Comparison of ENCODE assay signal across 26 cellular contexts in the genomic region with DNA sequence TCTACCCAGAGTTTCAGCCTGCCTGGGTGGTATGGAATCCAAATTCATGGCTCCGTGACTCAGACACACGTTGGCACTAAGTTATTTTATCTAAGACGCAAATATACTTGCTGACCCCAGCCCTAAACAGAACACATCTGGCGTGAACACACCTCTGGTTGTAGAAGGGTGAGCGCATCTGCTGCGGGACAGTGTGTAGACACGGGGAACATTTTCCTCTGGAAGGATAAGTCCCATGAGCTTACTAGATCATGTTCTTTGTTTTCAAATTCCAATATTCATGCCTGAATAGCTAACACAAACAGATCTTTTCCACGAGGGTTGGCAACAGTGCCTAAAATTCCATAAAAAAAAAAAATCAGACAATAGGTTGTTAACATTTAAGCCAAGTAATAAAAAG.
"Had no signal": no experiment of that assay in that cellular context is flagged by ENCODE, and none has a peak within 500 bp of the region (broad histone marks: within the 10 kb centered on the region; RNA-seq: fewer than 3 reads in every experiment).

No MANE protein-coding gene starts in this region.

- DNase-seq: activated CD4-positive, alpha-beta T cell treated with anti-CD3 and anti-CD28 coated beads for 4 hours; activated CD8-positive, alpha-beta memory T cell treated with anti-CD3 and anti-CD28 coated beads, Interleukin-2, amount 50 U/mL, for 4 hours; activated CD8-positive, alpha-beta T cell treated with anti-CD3 and anti-CD28 coated beads for 36 hours; activated naive CD4-positive, alpha-beta T cell treated with anti-CD3 and anti-CD28 coated beads, Interleukin-2, amount 50 U/mL, for 16 hours; activated naive CD8-positive, alpha-beta T cell treated with anti-CD3 and anti-CD28 coated beads, Interleukin-2, amount 10 ng/mL, durations not matched to agents 7 days and 5 days; activated T-cell treated with anti-CD3 and anti-CD28 coated beads, Interleukin-2, amount 50 U/mL, for 72 hours; adrenal gland; anterior cingulate cortex; body of pancreas; central memory CD4-positive, alpha-beta T cell; Karpas-422; MM.1S; NCI-H1105 treated with DMSO at 0.1 percent for 48 hours; NCI-H2029; NCI-H2107; NCI-H2171 treated with DMSO at 0.1 percent for 48 hours; NCI-H226; NCI-H526 treated with DMSO at 0.1 percent for 48 hours; NK-92 treated with Interleukin-12 subunit alpha and Interleukin-12 subunit beta, amount 100 ng/mL, for 24 hours; Peyer's patch; Right ventricle myocardium superior had no signal

- H3K27ac Mint-ChIP-seq: activated CD8-positive, alpha-beta T cell treated with anti-CD3 and anti-CD28 coated beads for 36 hours; activated naive CD8-positive, alpha-beta T cell treated with anti-CD3 and anti-CD28 coated beads, Interleukin-2, amount 10 ng/mL, durations not matched to agents 7 days and 5 days; activated T-cell treated with anti-CD3 and anti-CD28 coated beads, Interleukin-2, amount 50 U/mL, for 72 hours; activated T-helper 2 cell treated with anti-CD3 and anti-CD28 coated beads, Interferon-gamma antibody, Interleukin-2, Interleukin-4, amounts not matched to agents 10 μg/mL and 5 μg/mL and 100 μg/mL, durations not matched to agents 14 hours and 24 hours and 36 hours; T-helper 1 cell treated with Interleukin-12 subunit alpha and Interleukin-12 subunit beta and Interleukin-4 antibody, amounts not matched to agents 30 μg/mL and 1 μg/mL, for 36 hours had no signal

- H3K4me3 ChIP-seq: adrenal gland, body of pancreas, Peyer's patch had no signal

- FAIRE-seq: bronchial epithelial cell had no signal

- H3K36me3 ChIP-seq: adrenal gland, Peyer's patch had no signal

- H3K4me1 Mint-ChIP-seq: activated naive CD8-positive, alpha-beta T cell treated with anti-CD3 and anti-CD28 coated beads, Interleukin-2, amount 10 ng/mL, durations not matched to agents 7 days and 5 days had no signal

- H3K27me3 Mint-ChIP-seq: activated CD8-positive, alpha-beta T cell treated with anti-CD3 and anti-CD28 coated beads for 36 hours had no signal

- H3K36me3 Mint-ChIP-seq: activated naive CD8-positive, alpha-beta T cell treated with anti-CD3 and anti-CD28 coated beads, Interleukin-2, amount 10 ng/mL, durations not matched to agents 7 days and 5 days had no signal

- H3K4me1 ChIP-seq: adrenal gland, body of pancreas, Peyer's patch had no signal

- H3K9me3 Mint-ChIP-seq: activated CD8-positive, alpha-beta T cell treated with anti-CD3 and anti-CD28 coated beads for 36 hours; activated naive CD8-positive, alpha-beta T cell treated with anti-CD3 and anti-CD28 coated beads, Interleukin-2, amount 10 ng/mL, durations not matched to agents 7 days and 5 days; activated T-cell treated with anti-CD3 and anti-CD28 coated beads, Interleukin-2, amount 50 U/mL, for 72 hours; activated T-helper 2 cell treated with anti-CD3 and anti-CD28 coated beads, Interferon-gamma antibody, Interleukin-2, Interleukin-4, amounts not matched to agents 10 μg/mL and 5 μg/mL and 100 μg/mL, durations not matched to agents 14 hours and 24 hours and 36 hours; T-helper 1 cell treated with Interleukin-12 subunit alpha and Interleukin-12 subunit beta and Interleukin-4 antibody, amounts not matched to agents 30 μg/mL and 1 μg/mL, for 36 hours had no signal

- H3K4me3 Mint-ChIP-seq: activated CD8-positive, alpha-beta T cell treated with anti-CD3 and anti-CD28 coated beads for 36 hours; activated naive CD8-positive, alpha-beta T cell treated with anti-CD3 and anti-CD28 coated beads, Interleukin-2, amount 10 ng/mL, durations not matched to agents 7 days and 5 days; activated T-cell treated with anti-CD3 and anti-CD28 coated beads, Interleukin-2, amount 50 U/mL, for 72 hours; T-helper 1 cell treated with Interleukin-12 subunit alpha and Interleukin-12 subunit beta and Interleukin-4 antibody, amounts not matched to agents 30 μg/mL and 1 μg/mL, for 36 hours had no signal

- H3K9me3 ChIP-seq: adrenal gland, body of pancreas, Peyer's patch had no signal

- H3K27me3 ChIP-seq: body of pancreas, Peyer's patch had no signal

- ATAC-seq: activated CD4-positive, CD25-positive, alpha-beta regulatory T cell treated with anti-CD3 and anti-CD28 coated beads, Interleukin-2, amount 50 U/mL, for 24 hours; activated CD8-positive, alpha-beta T cell treated with anti-CD3 and anti-CD28 coated beads for 36 hours; activated T-cell treated with anti-CD3 and anti-CD28 coated beads, Interleukin-2, amount 50 U/mL, for 72 hours; body of pancreas had no signal

- H3K27ac ChIP-seq: adrenal gland, body of pancreas, Peyer's patch, RWPE1 had no signal
